Comparison of ENCODE assay signal across 11 cellular contexts in the genomic region with DNA sequence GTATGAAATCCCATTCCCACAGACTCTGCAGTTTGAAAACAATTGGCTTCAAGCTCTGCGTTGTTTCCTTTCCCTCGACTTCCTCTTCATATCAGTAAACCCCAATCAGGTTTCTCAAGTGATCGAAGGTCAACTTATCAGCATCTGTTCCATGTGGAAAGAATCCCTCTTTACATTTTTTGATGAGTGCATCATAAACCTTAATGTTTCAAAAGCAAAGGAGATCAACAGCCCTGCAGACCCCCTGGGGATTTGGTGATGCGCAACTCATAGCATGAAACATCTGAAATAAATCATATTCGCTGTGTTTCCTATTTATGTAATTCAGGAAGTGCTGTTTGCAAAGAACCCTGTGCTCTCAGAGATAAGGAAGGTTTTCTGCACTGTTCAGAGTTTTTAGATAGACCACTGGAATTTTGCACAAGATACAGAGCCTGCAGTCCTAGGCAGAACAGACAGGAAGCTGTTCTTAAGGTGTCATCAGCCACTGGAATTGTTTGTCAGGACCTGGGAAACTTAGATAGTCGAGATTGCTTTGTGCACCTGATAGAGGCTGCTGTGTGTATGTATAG.
A peak's percentile ranks its signal among the peaks of the same experiment; 100 is the strongest.
DNase-seq lines count a peak whose midpoint lies in the region; ATAC-seq and FAIRE-seq lines count a peak whose summit lies in the region.
"Had no signal": no experiment of that assay in that cellular context is flagged by ENCODE, and none has a peak within 500 bp of the region (broad histone marks: within the 10 kb centered on the region; RNA-seq: fewer than 3 reads in every experiment).

No MANE protein-coding gene starts in this region.

- no peak for FAIRE-seq in frontal cortex (lab: Jason Lieb, UNC)

- H3K4me1 Mint-ChIP-seq in T-helper 17 cell: peaks cover 6% of the 10 kb centered on the region
- H3K4me1 Mint-ChIP-seq in activated CD4-positive, alpha-beta T cell treated with anti-CD3 and anti-CD28 coated beads for 36 hours: peaks cover 28% of the 10 kb centered on the region

- intact Hi-C loops in activated CD4-positive, alpha-beta T cell treated with anti-CD3 and anti-CD28 coated beads for 36 hours (cut with DNase I, micrococcal nuclease): no loop called here

- H3K36me3 Mint-ChIP-seq in T-helper 17 cell (ENCODE audit: low read depth): peaks cover 2% of the 10 kb centered on the region
- H3K36me3 Mint-ChIP-seq in activated CD4-positive, alpha-beta T cell treated with anti-CD3 and anti-CD28 coated beads for 36 hours (ENCODE audit: low read depth): no peaks in the 10 kb centered on the region

- H3K9me3 Mint-ChIP-seq in activated CD4-positive, alpha-beta T cell treated with anti-CD3 and anti-CD28 coated beads for 36 hours (ENCODE audit: low read depth): peaks cover 2% of the 10 kb centered on the region
- H3K9me3 Mint-ChIP-seq: T-helper 1 cell treated with Interleukin-12 subunit alpha and Interleukin-12 subunit beta and Interleukin-4 antibody, amounts not matched to agents 30 μg/mL and 1 μg/mL, for 36 hours had no signal

- DNase-seq in A172 (ENCODE audit: low spot score) (peak; percentile 21), ELR (ENCODE audit: low read depth) (peak; percentile 34), T-helper 17 cell (no peak), iris pigment epithelial cell (ENCODE audit: low read depth) (peak; percentile 81), frontal cortex (ENCODE audit: low spot score in 2 of 2) (no peak), NCI-H2081 treated with DMSO at 0.1 percent for 48 hours (lab: John Stamatoyannopoulos, UW) (no peak), NCI-H2227 (lab: John Stamatoyannopoulos, UW; ENCODE audit: unreplicated experiment) (no peak)
- DNase-seq in activated CD4-positive, alpha-beta T cell treated with anti-CD3 and anti-CD28 coated beads for 36 hours: no peak
- DNase-seq: activated naive CD4-positive, alpha-beta T cell; occipital lobe had no signal

- CTCF ChIA-PET in activated CD4-positive, alpha-beta T cell treated with anti-CD3 and anti-CD28 coated beads for 36 hours (lab: Charles Lee): no interaction called here

- H3K27me3 Mint-ChIP-seq in T-helper 17 cell: peaks cover 14% of the 10 kb centered on the region
- H3K27me3 Mint-ChIP-seq in activated CD4-positive, alpha-beta T cell treated with anti-CD3 and anti-CD28 coated beads for 36 hours: no peaks in the 10 kb centered on the region

- no peaks in the 10 kb centered on the region for H3K9me3 ChIP-seq in T-helper 17 cell (ENCODE audit: control insufficient read depth, low read length, poor library complexity, severe bottlenecking)

- POLR2A ChIA-PET in activated CD4-positive, alpha-beta T cell treated with anti-CD3 and anti-CD28 coated beads for 36 hours (lab: Charles Lee): no interaction called here

- no peak for ATAC-seq in T-helper 17 cell
- no peak for ATAC-seq in activated CD4-positive, alpha-beta T cell treated with anti-CD3 and anti-CD28 coated beads for 36 hours

- H3K4me3 Mint-ChIP-seq in T-helper 17 cell: peak overlapping the region; percentile 41
- no peak overlapping the region for H3K4me3 Mint-ChIP-seq in activated CD4-positive, alpha-beta T cell treated with anti-CD3 and anti-CD28 coated beads for 36 hours
- H3K4me3 Mint-ChIP-seq: T-helper 1 cell treated with Interleukin-12 subunit alpha and Interleukin-12 subunit beta and Interleukin-4 antibody, amounts not matched to agents 30 μg/mL and 1 μg/mL, for 36 hours had no signal

- H3K27ac Mint-ChIP-seq in T-helper 17 cell: no peak overlapping the region
- H3K27ac Mint-ChIP-seq in activated CD4-positive, alpha-beta T cell treated with anti-CD3 and anti-CD28 coated beads for 36 hours: no peak overlapping the region
- H3K27ac Mint-ChIP-seq: T-helper 1 cell treated with Interleukin-12 subunit alpha and Interleukin-12 subunit beta and Interleukin-4 antibody, amounts not matched to agents 30 μg/mL and 1 μg/mL, for 36 hours had no signal

Comparison
In these comparisons a context has a peak if more than half of its experiments do, and no peak if none do; other contexts are left out.
1. DNase-seq: peak in A172 (single experiment), ELR (single experiment) and iris pigment epithelial cell (single experiment); none in T-helper 17 cell (0 of 3), frontal cortex (0 of 2), activated CD4-positive, alpha-beta T cell treated with anti-CD3 and anti-CD28 coated beads for 36 hours (single experiment), NCI-H2081 treated with DMSO at 0.1 percent for 48 hours (single experiment) and NCI-H2227 (single experiment).